ENCODE assay signal across 8 cellular contexts in genomic region chr4:182925298-182925738, GRCh38. TPM values are rescaled to one million over a fixed set of nuclear protein-coding genes. Genes with fewer than 3 reads are reported as not detected.
DNase-seq lines count a peak whose midpoint lies in the region; ATAC-seq and TF ChIP-seq lines count a peak whose summit lies in the region.

No MANE protein-coding gene starts in this region.

- no peak for TF ChIP-seq POLR2A in right lobe of liver (IDR thresholded peaks at IDR 0.05)

- peak; percentile 92 for TF ChIP-seq CTCF in A673 (conservative IDR thresholded peaks at IDR 0.05; ENCODE audit: low read depth, low read length)
- TF ChIP-seq CTCF in right lobe of liver (IDR thresholded peaks at IDR 0.05), result peak; percentile 79 to 90 (median 84)

- peak; percentile 100 for ATAC-seq in GM18502 (IDR thresholded peaks at IDR 0.05; ENCODE audit: poor library complexity, unreplicated experiment)
- ATAC-seq in HG02884 (IDR thresholded peaks at IDR 0.05; ENCODE audit: unreplicated experiment), result peak; percentile 99
- ATAC-seq in right lobe of liver, result peak; percentile 93 to 99 (median 96)

- H3K4me1 ChIP-seq in A673 (ENCODE audit: insufficient read depth, low read length, poor library complexity, severe bottlenecking), result no peaks in the 10 kb centered on the region
- peaks cover 0 to 12% (median 5%) of the 10 kb centered on the region in 4 donors for H3K4me1 ChIP-seq in right lobe of liver

- H3K27me3 ChIP-seq in A673 (replicated peaks; ENCODE audit: insufficient read depth, low read depth, low read length, poor library complexity), result no peaks in the 10 kb centered on the region
- no peaks in the 10 kb centered on the region for H3K27me3 ChIP-seq in right lobe of liver

- CTCF ChIA-PET in A673 (lab: Charles Lee), result interaction anchor here (0.5 to 1.7 kb wide), 5 partner anchors 15 to 430 kb away, joined by 3 to 13 read pairs (median 4); no protein-coding TSS in a partner anchor

- intact Hi-C loops in A673 (cut with micrococcal nuclease; ENCODE audit: unreplicated experiment) (loop anchor here (5.0 to 10.0 kb wide), 3 partner anchors 448 to 1781 kb away; no protein-coding TSS in a partner anchor), right lobe of liver (cut with DNase I) (no loop called here)

- BruUV-seq in A673 (replicated peaks; lab: Mats Ljungman, UMichigan), result no TSS peak

- H3K36me3 ChIP-seq in A673 (ENCODE audit: insufficient read depth, low read length, poor library complexity, severe bottlenecking), result no peaks in the 10 kb centered on the region
- no peaks in the 10 kb centered on the region for H3K36me3 ChIP-seq in right lobe of liver

- DNase-seq in A673 (ENCODE audit: low spot score), result peak; percentile 91
- peak; percentile 19 for DNase-seq in NCI-H2029 (lab: John Stamatoyannopoulos, UW)
- DNase-seq in UCSD-AML1 (lab: John Stamatoyannopoulos, UW; ENCODE audit: unreplicated experiment), result peak; percentile 83
- DNase-seq in caudate nucleus (lab: John Stamatoyannopoulos, UW), result peak in 37 of 61 donors; percentile 6 to 70 (median 34)
- peak; percentile 87 to 89 (median 87) for DNase-seq in right lobe of liver
- peak; percentile 66 for DNase-seq in stimulated activated CD8-positive, alpha-beta memory T cell treated with anti-CD3 and anti-CD28 coated beads, Interleukin-4, amount 100 ng/mL, for 48 hours

- POLR2A ChIA-PET in A673 (lab: Charles Lee; ENCODE audit: low non-redundant PET), result interaction anchor here (0.6 kb wide), 1 partner anchor 120 kb away, joined by 5 read pairs; no protein-coding TSS in a partner anchor

- H3K9me3 ChIP-seq in A673 (ENCODE audit: low read depth, low read length, poor library complexity, severe bottlenecking) (no peaks in the 10 kb centered on the region), right lobe of liver (no peaks in the 10 kb centered on the region)

- no peak overlapping the region for H3K27ac ChIP-seq in A673 (ENCODE audit: low read depth, low read length, poor library complexity, severe bottlenecking)
- H3K27ac ChIP-seq in caudate nucleus (ENCODE audit: low read depth, low read length), result no peak overlapping the region
- H3K27ac ChIP-seq in right lobe of liver, result no peak overlapping the region

- H3K4me3 ChIP-seq in A673 (ENCODE audit: low read depth, low read length, poor library complexity, severe bottlenecking) (no peak overlapping the region), right lobe of liver (no peak overlapping the region)

- 30% methylated on average over 4 of the region's 9 CpGs for WGBS in right lobe of liver (ENCODE audit: insufficient coverage, low coverage, low lambda C conversion rate, missing lambda C conversion rate)

RNA-seq across cellular contexts. Expression of gene DCTD, which starts 8.1 kb away (rescaled TPM):
- total RNA-seq in A673 (2021), result 65.9 and 72.7 TPM in 2 replicates
- 10 to 100 TPM; 45.7 to 61.3 (median 51.2) TPM for total RNA-seq in right lobe of liver

Comparison
In these comparisons a context has a peak if more than half of its experiments do, and no peak if none do; other contexts are left out.
1. DNase-seq: peak in every context shown above with its lines; median percentile 91 in A673; 87 in right lobe of liver; 83 in UCSD-AML1; 66 in stimulated activated CD8-positive, alpha-beta memory T cell treated with anti-CD3 and anti-CD28 coated beads, Interleukin-4, amount 100 ng/mL, for 48 hours; 34 in caudate nucleus; 19 in NCI-H2029.